Comparison of ENCODE assay signal across 14 cellular contexts in the genomic region with DNA sequence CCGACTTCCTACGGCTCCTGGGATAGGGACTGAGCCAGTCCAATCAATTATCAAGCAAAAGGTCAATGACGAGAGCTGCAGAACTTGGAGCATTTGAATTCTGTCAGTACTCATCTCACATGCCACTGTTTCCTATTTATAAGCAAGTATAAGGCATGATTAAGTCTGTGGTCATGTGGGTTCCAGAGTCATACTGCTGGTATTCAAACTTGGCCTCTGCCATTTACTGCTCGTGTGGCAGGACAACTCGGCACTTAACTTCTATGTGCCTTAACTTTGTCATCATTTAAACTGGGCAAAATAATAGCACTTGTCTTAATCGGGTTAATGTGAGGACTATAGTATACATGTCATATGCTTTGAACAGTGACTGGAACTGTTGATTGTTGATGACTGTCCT. TPM values are rescaled to one million over a fixed set of nuclear protein-coding genes. Genes with fewer than 3 reads are reported as not detected.
DNase-seq lines count a peak whose midpoint lies in the region; ATAC-seq, FAIRE-seq and TF ChIP-seq lines count a peak whose summit lies in the region.
"Had no signal": no experiment of that assay in that cellular context is flagged by ENCODE, and none has a peak within 500 bp of the region (broad histone marks: within the 10 kb centered on the region; RNA-seq: fewer than 3 reads in every experiment).

No MANE protein-coding gene starts in this region.

- no peaks in the 10 kb centered on the region for H3K9me3 Mint-ChIP-seq in astrocyte (ENCODE audit: unreplicated experiment)
- H3K9me3 Mint-ChIP-seq in naive thymus-derived CD8-positive, alpha-beta T cell, result no peaks in the 10 kb centered on the region
- H3K9me3 Mint-ChIP-seq: stimulated activated naive CD8-positive, alpha-beta T cell treated with anti-CD3 and anti-CD28 coated beads, Interleukin-15, Interleukin-2, amounts not matched to agents 100 ng/mL and 50 ng/mL, for 24 hours had no signal

- no peaks in the 10 kb centered on the region for H3K9me3 ChIP-seq in astrocyte (ENCODE audit: insufficient read depth, low read depth, low read length)

- no peak overlapping the region for H3K27ac Mint-ChIP-seq in astrocyte (ENCODE audit: unreplicated experiment)
- no peak overlapping the region for H3K27ac Mint-ChIP-seq in naive thymus-derived CD8-positive, alpha-beta T cell
- H3K27ac Mint-ChIP-seq: activated naive CD8-positive, alpha-beta T cell; memory B cell; stimulated activated naive CD8-positive, alpha-beta T cell treated with anti-CD3 and anti-CD28 coated beads, Interleukin-15, Interleukin-2, amounts not matched to agents 100 ng/mL and 50 ng/mL, for 24 hours had no signal

- no peak overlapping the region for H3K27ac ChIP-seq in astrocyte (ENCODE audit: low read depth, low read length)

- no peaks in the 10 kb centered on the region for H3K79me2 ChIP-seq in astrocyte (ENCODE audit: insufficient read depth, low read length)

- no peaks in the 10 kb centered on the region for H3K27me3 Mint-ChIP-seq in astrocyte (ENCODE audit: low read depth, unreplicated experiment)
- H3K27me3 Mint-ChIP-seq in naive thymus-derived CD8-positive, alpha-beta T cell, result peaks cover 0 to 3% (median 0%) of the 10 kb centered on the region in 5 donors
- H3K27me3 Mint-ChIP-seq: activated naive CD8-positive, alpha-beta T cell had no signal

- H3K4me3 Mint-ChIP-seq in astrocyte (ENCODE audit: unreplicated experiment), result no peak overlapping the region
- H3K4me3 Mint-ChIP-seq in naive thymus-derived CD8-positive, alpha-beta T cell, result no peak overlapping the region
- H3K4me3 Mint-ChIP-seq: activated naive CD8-positive, alpha-beta T cell; memory B cell; stimulated activated naive CD8-positive, alpha-beta T cell treated with anti-CD3 and anti-CD28 coated beads, Interleukin-15, Interleukin-2, amounts not matched to agents 100 ng/mL and 50 ng/mL, for 24 hours had no signal

- POLR2A ChIA-PET in naive thymus-derived CD8-positive, alpha-beta T cell (lab: Charles Lee), result no interaction called here

- no peak for ATAC-seq in naive thymus-derived CD8-positive, alpha-beta T cell

- H3K4me3 ChIP-seq in AG09309 (ENCODE audit: control insufficient read depth, low read depth, low read length), result no peak overlapping the region
- H3K4me3 ChIP-seq in astrocyte (ENCODE audit: insufficient read depth, low read depth, low read length), result no peak overlapping the region

- H3K27me3 ChIP-seq in astrocyte (ENCODE audit: insufficient read depth, low read length), result no peaks in the 10 kb centered on the region

- peak; percentile 99 for FAIRE-seq in astrocyte (lab: Jason Lieb, UNC)

- peaks cover 6% of the 10 kb centered on the region for H3K4me1 ChIP-seq in astrocyte (ENCODE audit: insufficient read depth, low read length)

- no peaks in the 10 kb centered on the region for H3K36me3 Mint-ChIP-seq in astrocyte (ENCODE audit: low read depth, unreplicated experiment)
- no peaks in the 10 kb centered on the region for H3K36me3 Mint-ChIP-seq in naive thymus-derived CD8-positive, alpha-beta T cell
- H3K36me3 Mint-ChIP-seq: activated naive CD8-positive, alpha-beta T cell; memory B cell had no signal

- H3K9ac ChIP-seq in astrocyte (ENCODE audit: low read length), result no peak overlapping the region

- H3K4me2 ChIP-seq in astrocyte (ENCODE audit: low read length), result peak overlapping the region; percentile 27

- H3K4me1 Mint-ChIP-seq in astrocyte (ENCODE audit: low read depth, unreplicated experiment), result peaks cover 6% of the 10 kb centered on the region
- no peaks in the 10 kb centered on the region for H3K4me1 Mint-ChIP-seq in naive thymus-derived CD8-positive, alpha-beta T cell

- no peak overlapping the region for H2AFZ ChIP-seq in astrocyte (ENCODE audit: low read depth, low read length)

- no peaks in the 10 kb centered on the region for H3K36me3 ChIP-seq in astrocyte (ENCODE audit: insufficient read depth, low read length)

- DNase-seq in AG09309 (ENCODE audit: low read depth), result peak; percentile 53
- DNase-seq in HS-5 (ENCODE audit: low read depth), result peak; percentile 71
- DNase-seq in astrocyte (ENCODE audit: low read depth), result peak; percentile 93
- peak; percentile 42 for DNase-seq in hepatic stellate cell (ENCODE audit: low spot score)
- no peak for DNase-seq in cerebellar cortex (ENCODE audit: low spot score)
- no peak for DNase-seq in NCI-H510A (lab: John Stamatoyannopoulos, UW)
- DNase-seq in T-helper 1 cell, result no peak
- DNase-seq in naive thymus-derived CD8-positive, alpha-beta T cell, result no peak
- DNase-seq: C1 segment of cervical spinal cord; hypothalamus; stimulated activated CD4-positive, alpha-beta T cell treated with anti-CD3 and anti-CD28 coated beads, Interleukin-4, amount 100 ng/mL, for 24 hours had no signal

- H4K20me1 ChIP-seq in astrocyte (ENCODE audit: insufficient read depth, low read length), result no peaks in the 10 kb centered on the region

- no peak for TF ChIP-seq CTCF in AG09309 (IDR thresholded peaks at IDR 0.05; ENCODE audit: control insufficient read depth, insufficient read depth, low read depth, low read length, missing control alignments)
- TF ChIP-seq CTCF in astrocyte (IDR thresholded peaks at IDR 0.05; ENCODE audit: insufficient read depth, low read depth, low read length), result no peak

RNA-seq across cellular contexts. Expression of a gene that starts 44.9 kb away (rescaled TPM):
- total RNA-seq in astrocyte, result 0.14 TPM in 1 of 2 replicates, not detected in the other
- not detected for total RNA-seq in naive thymus-derived CD8-positive, alpha-beta T cell
- polyA plus RNA-seq in naive thymus-derived CD8-positive, alpha-beta T cell, result not detected

Comparison
In these comparisons a context has a peak if more than half of its experiments do, and no peak if none do; other contexts are left out.
1. DNase-seq: peak in AG09309 (single experiment), HS-5 (single experiment), astrocyte (single experiment) and hepatic stellate cell (single experiment); none in cerebellar cortex (single experiment), NCI-H510A (single experiment), T-helper 1 cell (0 of 5) and naive thymus-derived CD8-positive, alpha-beta T cell (0 of 10).